ENCODE assay signal across 8 cellular contexts in the genomic region with DNA sequence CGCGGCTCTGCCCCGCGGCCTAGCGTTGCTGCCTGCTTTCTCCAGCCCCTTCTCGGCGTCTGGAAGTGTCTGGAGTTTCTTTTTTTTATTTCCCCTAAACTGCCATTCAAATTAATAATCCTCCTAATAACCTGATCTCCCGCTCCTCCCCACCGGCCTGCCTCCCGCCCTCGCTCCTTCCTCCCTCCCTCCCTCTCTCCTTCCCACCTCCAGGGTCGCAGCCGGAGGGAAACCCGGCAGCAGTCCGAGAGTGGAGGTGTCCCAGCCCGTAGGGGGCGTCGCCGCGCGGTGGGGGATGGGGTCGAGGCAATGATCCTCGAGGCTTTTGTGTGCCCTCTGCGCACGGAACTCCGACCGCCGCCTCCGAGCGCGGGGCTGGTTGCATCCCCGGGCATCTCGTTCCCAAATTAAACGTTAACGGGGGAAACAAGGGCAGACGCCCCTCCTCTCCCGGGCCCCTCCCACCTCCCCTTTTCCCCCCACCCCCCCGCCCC. TPM values are rescaled to one million over a fixed set of nuclear protein-coding genes. Genes with fewer than 3 reads are reported as not detected.
DNase-seq lines count a peak whose midpoint lies in the region; ATAC-seq and TF ChIP-seq lines count a peak whose summit lies in the region.

No MANE protein-coding gene starts in this region.

- H3K27me3 Mint-ChIP-seq in H9 (ENCODE audit: low read depth), result peaks cover 23% of the 10 kb centered on the region

- H3K4ac ChIP-seq in H9 (ENCODE audit: low read depth, low read length), result no peak overlapping the region

- no peaks in the 10 kb centered on the region for H4K20me1 ChIP-seq in H9 (ENCODE audit: control insufficient read depth, insufficient read depth, insufficient read length)

- H2BK15ac ChIP-seq in H9 (ENCODE audit: low read depth, low read length), result no peak overlapping the region

- ATAC-seq in lower lobe of right lung (peak; percentile 30 to 44), HG03045 (IDR thresholded peaks at IDR 0.05; ENCODE audit: unreplicated experiment) (no peak)

- H3K4me1 Mint-ChIP-seq in H9, result peaks cover 21 to 26% of the 10 kb centered on the region in 2 experiments

- intact Hi-C loops in lower lobe of right lung (cut with DNase I), result no loop called here

- no peak overlapping the region for H2BK120ac ChIP-seq in H9 (ENCODE audit: low read depth, low read length, poor library complexity, severe bottlenecking)

- WGBS in H9 (ENCODE audit: extremely low coverage, insufficient read length, low lambda C conversion rate), result no CpG with 5 or more reads among the region's 38 CpGs

- H3K4me1 ChIP-seq in H9 (ENCODE audit: insufficient read depth, low read length) (no peaks in the 10 kb centered on the region), lower lobe of right lung (peaks cover 9% of the 10 kb centered on the region)

- H2BK5ac ChIP-seq in H9 (ENCODE audit: insufficient read length, low read length), result no peak overlapping the region

- H3K79me1 ChIP-seq in H9 (ENCODE audit: insufficient read depth, low read depth, low read length, poor library complexity, severe bottlenecking), result no peaks in the 10 kb centered on the region

- H3K9ac ChIP-seq in H9 (ENCODE audit: extremely low read depth, insufficient read length, low read length), result peak overlapping the region; percentile 34

- H2AFZ ChIP-seq in H9 (ENCODE audit: low read length), result no peak overlapping the region

- no peak overlapping the region for H2BK20ac ChIP-seq in H9 (ENCODE audit: low read depth, low read length, poor library complexity, severe bottlenecking)

- H4K91ac ChIP-seq in H9 (ENCODE audit: insufficient read length, low read depth, low read length), result no peak overlapping the region

- H3T11ph ChIP-seq in H9 (ENCODE audit: low read length), result no peak overlapping the region

- peak; percentile 40 for DNase-seq in DMS114 treated with DMSO at 0.1 percent for 48 hours (lab: John Stamatoyannopoulos, UW; ENCODE audit: unreplicated experiment)
- peak; percentile 94 for DNase-seq in H9
- peak; percentile 82 for DNase-seq in NCI-H2171 (lab: John Stamatoyannopoulos, UW)
- DNase-seq in activated CD4-positive, alpha-beta T cell treated with anti-CD3 and anti-CD28 coated beads for 48 hours, result peak; percentile 71
- DNase-seq in dermis microvascular lymphatic vessel endothelial cell (ENCODE audit: low read depth in 2 of 2), result peak; percentile 59 to 67
- peak; percentile 77 for DNase-seq in lower lobe of right lung
- peak; percentile 38 for DNase-seq in stimulated activated CD8-positive, alpha-beta memory T cell treated with anti-CD3 and anti-CD28 coated beads, Interleukin-15, amount 100 ng/mL, for 1 hour (ENCODE audit: low read depth)

- peaks cover 23% of the 10 kb centered on the region for H3K23me2 ChIP-seq in H9 (ENCODE audit: insufficient read length, low read depth, low read length, poor library complexity, severe bottlenecking)

- H2BK12ac ChIP-seq in H9 (ENCODE audit: insufficient read length, low read depth, low read length), result no peak overlapping the region

- H3K23ac ChIP-seq in H9 (ENCODE audit: insufficient read length, low read depth, low read length), result no peak overlapping the region

- H3K36me3 ChIP-seq in lower lobe of right lung, result peaks cover 17% of the 10 kb centered on the region

- no peak overlapping the region for H4K5ac ChIP-seq in H9 (ENCODE audit: insufficient read length, low read depth, low read length)

- no peak overlapping the region for H3K56ac ChIP-seq in H9 (ENCODE audit: insufficient read length, low read depth, low read length)

- H3K9me3 ChIP-seq in H9 (ENCODE audit: control insufficient read depth, low read depth, low read length) (no peaks in the 10 kb centered on the region), lower lobe of right lung (no peaks in the 10 kb centered on the region)

- no peaks in the 10 kb centered on the region for H3K79me2 ChIP-seq in H9 (ENCODE audit: insufficient read depth, low read length)

- H3K36me3 Mint-ChIP-seq in H9 (ENCODE audit: insufficient read depth in 1 of 3, low read depth in 3 of 3), result peaks cover 13 to 31% (median 27%) of the 10 kb centered on the region in 3 experiments; a peak in 6 of 7 replicates

- TF ChIP-seq CTCF in H9 (conservative IDR thresholded peaks at IDR 0.05) (peak; percentile 49; the same call in 2 of the 3 replicates), lower lobe of right lung (IDR thresholded peaks at IDR 0.05) (no peak)

- no peak overlapping the region for H4K8ac ChIP-seq in H9 (replicated peaks; ENCODE audit: insufficient read length, low read depth, low read length)

- H3K27me3 ChIP-seq in H9 (ENCODE audit: insufficient read depth, low read length), result no peaks in the 10 kb centered on the region; the same call in 1 of the 2 replicates
- no peaks in the 10 kb centered on the region for H3K27me3 ChIP-seq in lower lobe of right lung (ENCODE audit: low read depth)

- peak overlapping the region; percentile 92; the same call in 1 of the 2 replicates for H3K14ac ChIP-seq in H9 (ENCODE audit: insufficient read depth, low read length)

- H3K4me3 Mint-ChIP-seq in H9, result peak overlapping the region; percentile 86 to 89

- H3K4me2 ChIP-seq in H9 (ENCODE audit: insufficient read depth, insufficient read length, low read length), result peak overlapping the region; percentile 92

- peak overlapping the region; percentile 96 for H3K4me3 ChIP-seq in lower lobe of right lung

- no peak overlapping the region for H2AK5ac ChIP-seq in H9 (ENCODE audit: insufficient read length, low read length)

- H3K18ac ChIP-seq in H9 (ENCODE audit: insufficient read length, low read depth, low read length), result no peak overlapping the region

- peaks cover 0 to 2% of the 10 kb centered on the region in 2 experiments; a peak in 3 of 5 replicates for H3K9me3 Mint-ChIP-seq in H9

- H3K27ac Mint-ChIP-seq in H9, result peak overlapping the region in 2 of 3 experiments; percentile 68 to 95; a peak in 3 of 7 replicates

- no peak overlapping the region for H3K27ac ChIP-seq in H9 (ENCODE audit: insufficient read length, low read depth, low read length)
- peak overlapping the region; percentile 94 for H3K27ac ChIP-seq in lower lobe of right lung

RNA-seq across cellular contexts. Expression of a gene that starts 1.1 kb away (rescaled TPM):
- total RNA-seq in H9 (2021) (57.2 and 59.0 TPM in 2 replicates), dermis microvascular lymphatic vessel endothelial cell (60.9 and 64.4 TPM in 2 replicates), lower lobe of right lung (20.0 TPM)

Comparison
In these comparisons a context has a peak if more than half of its experiments do, and no peak if none do; other contexts are left out.
1. DNase-seq: peak in every context shown above with its lines; median percentile 94 in H9; 82 in NCI-H2171; 77 in lower lobe of right lung; 71 in activated CD4-positive, alpha-beta T cell treated with anti-CD3 and anti-CD28 coated beads for 48 hours; 63 in dermis microvascular lymphatic vessel endothelial cell; 40 in DMS114 treated with DMSO at 0.1 percent for 48 hours; 38 in stimulated activated CD8-positive, alpha-beta memory T cell treated with anti-CD3 and anti-CD28 coated beads, Interleukin-15, amount 100 ng/mL, for 1 hour.